Comparison of ENCODE assay signal across 14 cellular contexts in the genomic region with DNA sequence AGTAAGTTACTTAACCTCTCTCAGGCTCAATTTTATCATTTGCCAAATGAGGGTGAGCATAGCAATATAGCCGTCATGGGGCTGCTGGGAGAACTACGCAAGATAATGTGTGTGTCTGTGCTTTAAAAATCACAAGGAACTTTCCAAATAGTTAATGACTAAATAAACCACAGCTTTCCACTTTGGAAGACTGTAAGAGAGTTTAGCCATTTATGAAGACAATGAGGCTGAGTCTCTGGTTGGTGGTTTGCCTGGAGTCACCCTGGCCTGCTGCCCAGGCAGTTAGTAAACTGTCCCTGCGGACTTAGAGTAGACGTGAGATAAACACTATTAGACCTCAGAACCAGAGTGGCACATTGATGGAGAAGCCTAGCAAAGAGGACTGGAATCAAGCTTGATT.
DNase-seq lines count a peak whose midpoint lies in the region; ATAC-seq, FAIRE-seq and TF ChIP-seq lines count a peak whose summit lies in the region.
"Had no signal": no experiment of that assay in that cellular context is flagged by ENCODE, and none has a peak within 500 bp of the region (broad histone marks: within the 10 kb centered on the region; RNA-seq: fewer than 3 reads in every experiment).

No MANE protein-coding gene starts in this region.

- in situ Hi-C loops in mammary epithelial cell (cut with MboI; ENCODE audit: low sequenced_read_pairs in 2 of 2) = no loop called here

- CTCF ChIA-PET in mammary epithelial cell (lab: Charles Lee; ENCODE audit: low non-redundant PET) = no interaction called here

- no peak for FAIRE-seq in urothelium cell line (lab: Jason Lieb, UNC)
- FAIRE-seq: G401.6 had no signal

- dilution Hi-C loops in mammary epithelial cell (cut with HindIII; ENCODE audit: low sequenced_read_pairs) = no loop called here

- H3K4me1 Mint-ChIP-seq in natural killer cell = no peaks in the 10 kb centered on the region
- H3K4me1 Mint-ChIP-seq: activated B cell treated with CpG ODN at 0.5 μM for 24 hours, endodermal cell had no signal

- ATAC-seq in GM21515 (IDR thresholded peaks at IDR 0.05; ENCODE audit: unreplicated experiment) = no peak
- ATAC-seq in natural killer cell = no peak

- no peak overlapping the region for H3K4me2 ChIP-seq in mammary epithelial cell (ENCODE audit: insufficient read depth, low read depth, low read length)

- WGBS in mammary epithelial cell (ENCODE audit: low coverage, missing lambda C conversion rate) = 57% methylated on average over 4 of the region's 4 CpGs

- H3K27ac ChIP-seq in mammary epithelial cell (ENCODE audit: insufficient read depth, low read depth, low read length) = peak overlapping the region; percentile 68
- H3K27ac ChIP-seq: prostate gland had no signal

- H3K27me3 ChIP-seq in mammary epithelial cell (ENCODE audit: insufficient read depth, low read length) = no peaks in the 10 kb centered on the region

- no peaks in the 10 kb centered on the region for H4K20me1 ChIP-seq in mammary epithelial cell (ENCODE audit: insufficient read depth, low read length)

- no peaks in the 10 kb centered on the region for H3K79me2 ChIP-seq in mammary epithelial cell (ENCODE audit: insufficient read depth, low read length)

- BruUV-seq in mammary epithelial cell (replicated peaks; lab: Mats Ljungman, UMichigan) = no TSS peak

- no peaks in the 10 kb centered on the region for H3K9me3 ChIP-seq in mammary epithelial cell (replicated peaks; ENCODE audit: insufficient read depth, low read length)
- H3K9me3 ChIP-seq: prostate gland had no signal

- H3K27me3 Mint-ChIP-seq in natural killer cell (ENCODE audit: low read depth in 2 of 2) = peaks cover 15 to 17% of the 10 kb centered on the region in 2 donors
- H3K27me3 Mint-ChIP-seq: activated B cell treated with CpG ODN at 0.5 μM for 24 hours had no signal

- H3K4me3 Mint-ChIP-seq in natural killer cell = no peak overlapping the region
- H3K4me3 Mint-ChIP-seq: activated B cell treated with CpG ODN at 0.5 μM for 24 hours, endodermal cell had no signal

- H3K9me3 Mint-ChIP-seq in natural killer cell = peaks cover 0 to 4% of the 10 kb centered on the region in 2 donors
- H3K9me3 Mint-ChIP-seq: activated B cell treated with CpG ODN at 0.5 μM for 24 hours, endodermal cell had no signal

- peaks cover 54% of the 10 kb centered on the region for H3K4me1 ChIP-seq in mammary epithelial cell (ENCODE audit: insufficient read depth, low read length)
- H3K4me1 ChIP-seq: prostate gland had no signal

- H3K36me3 Mint-ChIP-seq in natural killer cell = no peaks in the 10 kb centered on the region

- H2AFZ ChIP-seq in mammary epithelial cell (ENCODE audit: low read depth, low read length) = no peak overlapping the region

- no peak for TF ChIP-seq CTCF in mammary epithelial cell (conservative IDR thresholded peaks at IDR 0.05 in 1 of 2, IDR thresholded peaks at IDR 0.05 in 1 of 2; ENCODE audit: extremely low read depth in 1 of 2, insufficient read depth in 1 of 2, low read depth in 1 of 2, low read length in 2 of 2)
- no peak for TF ChIP-seq CTCF in natural killer cell (IDR thresholded peaks at IDR 0.05)

- H3K9ac ChIP-seq in mammary epithelial cell (ENCODE audit: insufficient read depth, low read length) = no peak overlapping the region

- DNase-seq in LHCN-M2 (ENCODE audit: low read depth) = peak; percentile 93
- DNase-seq in mammary epithelial cell = peak; percentile 75
- peak; percentile 6 for DNase-seq in iris pigment epithelial cell (ENCODE audit: low read depth)
- peak; percentile 65 for DNase-seq in urothelium cell line (ENCODE audit: low spot score)
- no peak for DNase-seq in activated CD4-positive, alpha-beta T cell treated with anti-CD3 and anti-CD28 coated beads for 48 hours
- DNase-seq in natural killer cell = no peak
- DNase-seq: activated B cell treated with CpG ODN at 0.5 μM for 24 hours; activated naive CD4-positive, alpha-beta T cell; endodermal cell; HCEC 1CT; NCI-H2029 had no signal

- H3K36me3 ChIP-seq in mammary epithelial cell (ENCODE audit: insufficient read depth, low read length) = no peaks in the 10 kb centered on the region
- H3K36me3 ChIP-seq: prostate gland had no signal

- intact Hi-C loops in mammary epithelial cell (cut with micrococcal nuclease) (no loop called here), natural killer cell (cut with micrococcal nuclease) (loop anchor here (10.0 kb wide), 1 partner anchor 202 kb away; no protein-coding TSS in a partner anchor)

- H3K4me3 ChIP-seq in mammary epithelial cell (replicated peaks in 1 of 3; ENCODE audit: insufficient read depth in 1 of 3, low read depth in 2 of 3, low read length in 3 of 3) = no peak overlapping the region
- H3K4me3 ChIP-seq: prostate gland had no signal

- H3K27ac Mint-ChIP-seq in natural killer cell = no peak overlapping the region
- H3K27ac Mint-ChIP-seq: activated B cell treated with CpG ODN at 0.5 μM for 24 hours, endodermal cell had no signal

Comparison
In these comparisons a context has a peak if more than half of its experiments do, and no peak if none do; other contexts are left out.
1. DNase-seq: peak in LHCN-M2 (single experiment), mammary epithelial cell (single experiment), iris pigment epithelial cell (single experiment) and urothelium cell line (single experiment); none in activated CD4-positive, alpha-beta T cell treated with anti-CD3 and anti-CD28 coated beads for 48 hours (single experiment) and natural killer cell (single experiment).